9 cellular contexts compared by ENCODE assay signal in genomic region chrX:45768666-45769065, GRCh38.
A peak's percentile ranks its signal among the peaks of the same experiment; 100 is the strongest.
DNase-seq lines count a peak whose midpoint lies in the region; FAIRE-seq and TF ChIP-seq lines count a peak whose summit lies in the region.
"Had no signal": no experiment of that assay in that cellular context is flagged by ENCODE, and none has a peak within 500 bp of the region (broad histone marks: within the 10 kb centered on the region; RNA-seq: fewer than 3 reads in every experiment).

No MANE protein-coding gene starts in this region.

- peak overlapping the region; percentile 85 to 95 (median 90) for H3K4me3 Mint-ChIP-seq in CD4-positive, alpha-beta memory T cell

- DNase-seq in CD4-positive, alpha-beta memory T cell: no peak
- DNase-seq in PC-9 (no peak), endothelial cell of umbilical vein (ENCODE audit: low read depth, low spot score) (no peak), prostate gland (ENCODE audit: low spot score) (no peak), NCI-H2171 (lab: John Stamatoyannopoulos, UW) (no peak), NCI-H774 (lab: John Stamatoyannopoulos, UW) (no peak), NCI-H2081 (lab: John Stamatoyannopoulos, UW) (no peak), SW480 (ENCODE audit: low spot score) (no peak)

- H3K4me1 ChIP-seq in CD4-positive, alpha-beta memory T cell (ENCODE audit: insufficient read depth, low read length): peaks cover 58% of the 10 kb centered on the region
- peaks cover 21% of the 10 kb centered on the region for H3K4me1 ChIP-seq in PC-9 (replicated peaks; ENCODE audit: insufficient read depth)
- H3K4me1 ChIP-seq in endothelial cell of umbilical vein (ENCODE audit: control insufficient read depth, extremely low read depth, insufficient read depth, low read length): peaks cover 39% of the 10 kb centered on the region
- H3K4me1 ChIP-seq in prostate gland (replicated peaks): no peaks in the 10 kb centered on the region

- TF ChIP-seq POLR2A in endothelial cell of umbilical vein (IDR thresholded peaks at IDR 0.05; ENCODE audit: low read depth, low read length) (no peak), prostate gland (IDR thresholded peaks at IDR 0.05) (no peak)

- H4K20me1 ChIP-seq in PC-9 (ENCODE audit: insufficient read depth) (peaks cover 4% of the 10 kb centered on the region; the same call in 1 of the 2 replicates), endothelial cell of umbilical vein (replicated peaks; ENCODE audit: control insufficient read depth, extremely low read depth, insufficient read depth, low read length) (no peaks in the 10 kb centered on the region)

- intact Hi-C loops in CD4-positive, alpha-beta memory T cell (cut with micrococcal nuclease): loop anchor here (1.0 kb wide), 1 partner anchor 9 kb away; no protein-coding TSS in a partner anchor
- intact Hi-C loops in PC-9 (cut with micrococcal nuclease; ENCODE audit: unreplicated experiment): loop anchor here (5.0 kb wide), 1 partner anchor 439 kb away; no protein-coding TSS in a partner anchor
- intact Hi-C loops in endothelial cell of umbilical vein (cut with micrococcal nuclease): no loop called here
- intact Hi-C loops in prostate gland (cut with DNase I): no loop called here

- TF ChIP-seq CTCF in PC-9 (conservative IDR thresholded peaks at IDR 0.05): no peak
- TF ChIP-seq CTCF in endothelial cell of umbilical vein (IDR thresholded peaks at IDR 0.05; ENCODE audit: extremely low read depth in 1 of 2, insufficient read depth in 1 of 2, low read depth in 1 of 2, low read length in 2 of 2): no peak
- TF ChIP-seq CTCF in prostate gland (IDR thresholded peaks at IDR 0.05): no peak

- POLR2A ChIA-PET in CD4-positive, alpha-beta memory T cell (lab: Charles Lee; ENCODE audit: partially characterized antibody): interaction anchor here (3.3 to 10.5 kb wide), 4 partner anchors 12 to 80 kb away, joined by 12 to 189 read pairs (median 83); no protein-coding TSS in a partner anchor
- POLR2A ChIA-PET in PC-9 (lab: Charles Lee; ENCODE audit: unreplicated experiment) (interaction anchor here (0.6 kb wide), 1 partner anchor 80 kb away, joined by 3 read pairs; no protein-coding TSS in a partner anchor), endothelial cell of umbilical vein (lab: Charles Lee) (interaction anchor here (1.5 to 3.1 kb wide), 2 partner anchors 8 to 15 kb away, joined by 4 to 14 read pairs; no protein-coding TSS in a partner anchor)

- dilution Hi-C loops in endothelial cell of umbilical vein (cut with MboI; ENCODE audit: extremely low pct_ligation_motif_present, low sequenced_read_pairs): no loop called here

- no peaks in the 10 kb centered on the region for H3K27me3 ChIP-seq in CD4-positive, alpha-beta memory T cell (ENCODE audit: insufficient read depth, low read length)
- H3K27me3 ChIP-seq in PC-9 (ENCODE audit: insufficient read depth, low read depth) (no peaks in the 10 kb centered on the region), endothelial cell of umbilical vein (ENCODE audit: control insufficient read depth in 2 of 2, insufficient read depth in 2 of 2, low read length in 2 of 2) (no peaks in the 10 kb centered on the region), prostate gland (replicated peaks; ENCODE audit: insufficient read depth) (no peaks in the 10 kb centered on the region)

- peaks cover 0 to 14% of the 10 kb centered on the region in 2 donors for H3K36me3 Mint-ChIP-seq in CD4-positive, alpha-beta memory T cell

- peaks cover 27 to 79% (median 46%) of the 10 kb centered on the region in 4 donors for H3K4me1 Mint-ChIP-seq in CD4-positive, alpha-beta memory T cell

- no TSS peak for BruUV-seq in PC-9 (replicated peaks; lab: Mats Ljungman, UMichigan)
- BruUV-seq in endothelial cell of umbilical vein (replicated peaks; lab: Mats Ljungman, UMichigan): no TSS peak

- H3K4me2 ChIP-seq in PC-9 (peak overlapping the region; percentile 73), endothelial cell of umbilical vein (ENCODE audit: insufficient read depth, low read length) (peak overlapping the region; percentile 98)

- H3F3A ChIP-seq in PC-9 (ENCODE audit: insufficient read depth, low read depth): peaks cover 29% of the 10 kb centered on the region

- peak overlapping the region; percentile 55 to 68 for H3K4me3 ChIP-seq in CD4-positive, alpha-beta memory T cell (ENCODE audit: low read length in 2 of 2)
- H3K4me3 ChIP-seq in PC-9 (peak overlapping the region; percentile 57), endothelial cell of umbilical vein (replicated peaks in 1 of 3; ENCODE audit: insufficient read depth in 1 of 3, low read depth in 1 of 3, low read length in 3 of 3) (peak overlapping the region; percentile 55 to 100 (median 93)), prostate gland (peak overlapping the region; percentile 24 to 25)

- H3K27ac Mint-ChIP-seq in CD4-positive, alpha-beta memory T cell: peak overlapping the region; percentile 89 to 95 (median 94)

- no peak for FAIRE-seq in endothelial cell of umbilical vein (lab: Jason Lieb, UNC)
- FAIRE-seq: endometrium had no signal

- H3K9me1 ChIP-seq in endothelial cell of umbilical vein (replicated peaks; ENCODE audit: control insufficient read depth, extremely low read depth, insufficient read depth, low read length): no peaks in the 10 kb centered on the region

- no peaks in the 10 kb centered on the region for H3K9me2 ChIP-seq in PC-9 (ENCODE audit: insufficient read depth)

- H3K27ac ChIP-seq in CD4-positive, alpha-beta memory T cell (ENCODE audit: low read depth, low read length): peak overlapping the region; percentile 74
- H3K27ac ChIP-seq in PC-9: peak overlapping the region; percentile 87
- peak overlapping the region; percentile 87 for H3K27ac ChIP-seq in endothelial cell of umbilical vein (ENCODE audit: insufficient read depth, low read depth, low read length)
- H3K27ac ChIP-seq in prostate gland: peak overlapping the region; percentile 66 to 67

- H3K9me3 Mint-ChIP-seq in CD4-positive, alpha-beta memory T cell: no peaks in the 10 kb centered on the region

- H3K27me3 Mint-ChIP-seq in CD4-positive, alpha-beta memory T cell: no peaks in the 10 kb centered on the region

- WGBS in prostate gland: 11% methylated on average over 2 of the region's 2 CpGs

- H3K79me2 ChIP-seq in PC-9 (ENCODE audit: low read depth) (peaks cover 91% of the 10 kb centered on the region), endothelial cell of umbilical vein (ENCODE audit: control insufficient read depth, insufficient read depth, low read length) (peaks cover 89% of the 10 kb centered on the region)

- H3K9me3 ChIP-seq in CD4-positive, alpha-beta memory T cell (ENCODE audit: control insufficient read depth in 1 of 2, low read length in 2 of 2): no peaks in the 10 kb centered on the region
- H3K9me3 ChIP-seq in PC-9 (ENCODE audit: insufficient read depth, low read depth) (no peaks in the 10 kb centered on the region), endothelial cell of umbilical vein (replicated peaks; ENCODE audit: control insufficient read depth, insufficient read depth, low read length) (no peaks in the 10 kb centered on the region), prostate gland (no peaks in the 10 kb centered on the region)

- H2AFZ ChIP-seq in PC-9 (no peak overlapping the region), endothelial cell of umbilical vein (ENCODE audit: low read depth, low read length) (no peak overlapping the region)

- H3K36me3 ChIP-seq in CD4-positive, alpha-beta memory T cell (ENCODE audit: insufficient read depth, low read length): no peaks in the 10 kb centered on the region
- H3K36me3 ChIP-seq in PC-9 (ENCODE audit: low read depth) (no peaks in the 10 kb centered on the region), endothelial cell of umbilical vein (ENCODE audit: control insufficient read depth in 2 of 2, extremely low read depth in 1 of 2, insufficient read depth in 2 of 2, low read length in 2 of 2) (peaks cover 0 to 6% of the 10 kb centered on the region in 2 experiments), prostate gland (no peaks in the 10 kb centered on the region)

- CTCF ChIA-PET in CD4-positive, alpha-beta memory T cell (lab: Charles Lee; ENCODE audit: partially characterized antibody): interaction anchor here (1.2 to 2.3 kb wide), 4 partner anchors 8 to 38 kb away, joined by 3 to 10 read pairs (median 7); no protein-coding TSS in a partner anchor
- CTCF ChIA-PET in PC-9 (lab: Charles Lee) (no interaction called here), endothelial cell of umbilical vein (lab: Charles Lee) (interaction anchor here (2.8 kb wide), 1 partner anchor 10 kb away, joined by 12 read pairs; no protein-coding TSS in a partner anchor)

- peak overlapping the region; percentile 99 for H3K9ac ChIP-seq in endothelial cell of umbilical vein (replicated peaks; ENCODE audit: extremely low read depth, insufficient read depth, low read length)

TF ChIP-seq in endothelial cell of umbilical vein, 7 proteins besides CTCF, POLR2A, EP300 and RAD21:
- TF ChIP-seq FOS (IDR thresholded peaks at IDR 0.05; ENCODE audit: borderline replicate concordance, insufficient read depth, low read length) (no peak), GATA2 (IDR thresholded peaks at IDR 0.05; ENCODE audit: insufficient read depth, insufficient read length, low read depth, low read length) (no peak), EZH2 (IDR thresholded peaks at IDR 0.05; ENCODE audit: borderline replicate concordance, low read depth, low read length, severe bottlenecking) (no peak), JUN (IDR thresholded peaks at IDR 0.05; ENCODE audit: borderline replicate concordance, insufficient read depth, insufficient read length, low read depth) (no peak), POLR2AphosphoS5 (IDR thresholded peaks at IDR 0.05; ENCODE audit: insufficient read depth, low read depth, low read length) (no peak), MYC (IDR thresholded peaks at IDR 0.05; ENCODE audit: low read depth, low read length) (no peak)
- TF ChIP-seq, protein P1, sequence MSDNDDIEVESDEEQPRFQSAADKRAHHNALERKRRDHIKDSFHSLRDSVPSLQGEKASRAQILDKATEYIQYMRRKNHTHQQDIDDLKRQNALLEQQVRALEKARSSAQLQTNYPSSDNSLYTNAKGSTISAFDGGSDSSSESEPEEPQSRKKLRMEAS (IDR thresholded peaks at IDR 0.05; ENCODE audit: insufficient read depth, insufficient read length): no peak

Comparison
In these comparisons a context has a peak if more than half of its experiments do, and no peak if none do; other contexts are left out.
1. H3K4me3 ChIP-seq: peak in every context shown above with its lines; median percentile 93 in endothelial cell of umbilical vein; 62 in CD4-positive, alpha-beta memory T cell; 57 in PC-9; 24 in prostate gland.
2. intact Hi-C loops: an anchor here in CD4-positive, alpha-beta memory T cell (1.0 kb wide) and PC-9 (5.0 kb wide); none called in endothelial cell of umbilical vein and prostate gland.